36 cellular contexts compared by ENCODE assay signal in the genomic region with DNA sequence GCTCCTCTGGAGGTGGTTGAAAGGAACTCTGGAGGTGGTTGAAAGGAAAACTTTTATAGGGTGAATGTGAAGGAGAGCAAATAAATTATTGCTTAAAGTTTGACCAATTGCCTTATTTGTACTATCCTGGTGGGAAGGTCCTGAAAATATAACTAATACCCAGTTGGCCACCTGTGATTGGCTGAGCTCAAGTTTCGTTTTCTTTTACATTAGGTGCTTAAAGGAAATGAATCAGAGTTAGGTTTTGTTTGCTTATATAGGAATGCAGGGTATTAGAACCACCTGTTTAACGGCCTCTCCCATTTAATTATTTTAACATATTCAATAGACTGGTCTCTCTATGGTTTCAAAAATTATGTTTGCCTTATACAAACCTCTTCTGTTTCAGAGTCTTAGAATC.
"Had no signal": no experiment of that assay in that cellular context is flagged by ENCODE, and none has a peak within 500 bp of the region (broad histone marks: within the 10 kb centered on the region; RNA-seq: fewer than 3 reads in every experiment).

No MANE protein-coding gene starts in this region.

- H3K4me2 ChIP-seq: PC-9 had no signal

- H3K27ac Mint-ChIP-seq: activated B cell treated with CpG ODN at 0.5 μM for 24 hours; activated CD4-positive, alpha-beta memory T cell treated with anti-CD3 and anti-CD28 coated beads, Interleukin-2, amount 10 ng/mL, durations not matched to agents 7 days and 5 days; activated CD8-positive, alpha-beta memory T cell treated with anti-CD3 and anti-CD28 coated beads, Interleukin-2, amount 10 ng/mL, durations not matched to agents 7 days and 5 days; activated naive CD4-positive, alpha-beta T cell treated with anti-CD3 and anti-CD28 coated beads, Interleukin-2, amount 10 ng/mL, durations not matched to agents 7 days and 5 days; activated naive CD8-positive, alpha-beta T cell treated with anti-CD3 and anti-CD28 coated beads for 36 hours had no signal

- H3K27me3 Mint-ChIP-seq: activated B cell treated with CpG ODN at 0.5 μM for 24 hours; activated CD4-positive, alpha-beta memory T cell treated with anti-CD3 and anti-CD28 coated beads, Interleukin-2, amount 10 ng/mL, durations not matched to agents 7 days and 5 days; activated CD8-positive, alpha-beta memory T cell treated with anti-CD3 and anti-CD28 coated beads, Interleukin-2, amount 10 ng/mL, durations not matched to agents 7 days and 5 days; activated naive CD4-positive, alpha-beta T cell treated with anti-CD3 and anti-CD28 coated beads, Interleukin-2, amount 10 ng/mL, durations not matched to agents 7 days and 5 days; activated naive CD8-positive, alpha-beta T cell treated with anti-CD3 and anti-CD28 coated beads for 36 hours; central memory CD8-positive, alpha-beta T cell had no signal

- H3K36me3 Mint-ChIP-seq: activated CD8-positive, alpha-beta memory T cell treated with anti-CD3 and anti-CD28 coated beads, Interleukin-2, amount 10 ng/mL, durations not matched to agents 7 days and 5 days; activated naive CD4-positive, alpha-beta T cell treated with anti-CD3 and anti-CD28 coated beads, Interleukin-2, amount 10 ng/mL, durations not matched to agents 7 days and 5 days; activated naive CD8-positive, alpha-beta T cell treated with anti-CD3 and anti-CD28 coated beads for 36 hours had no signal

- H3K9me3 Mint-ChIP-seq: activated naive CD4-positive, alpha-beta T cell treated with anti-CD3 and anti-CD28 coated beads, Interleukin-2, amount 10 ng/mL, durations not matched to agents 7 days and 5 days; activated naive CD8-positive, alpha-beta T cell treated with anti-CD3 and anti-CD28 coated beads for 36 hours had no signal

- H3K4me1 Mint-ChIP-seq: activated B cell treated with CpG ODN at 0.5 μM for 24 hours; activated CD4-positive, alpha-beta memory T cell treated with anti-CD3 and anti-CD28 coated beads, Interleukin-2, amount 10 ng/mL, durations not matched to agents 7 days and 5 days; activated CD8-positive, alpha-beta memory T cell treated with anti-CD3 and anti-CD28 coated beads, Interleukin-2, amount 10 ng/mL, durations not matched to agents 7 days and 5 days; activated naive CD4-positive, alpha-beta T cell treated with anti-CD3 and anti-CD28 coated beads, Interleukin-2, amount 10 ng/mL, durations not matched to agents 7 days and 5 days; activated naive CD8-positive, alpha-beta T cell treated with anti-CD3 and anti-CD28 coated beads for 36 hours; central memory CD8-positive, alpha-beta T cell had no signal

- H3K4me1 ChIP-seq: colonic mucosa had no signal

- DNase-seq: activated B cell treated with CpG ODN at 0.5 μM for 24 hours; activated CD4-positive, alpha-beta memory T cell treated with anti-CD3 and anti-CD28 coated beads, Interleukin-2, amount 10 ng/mL, durations not matched to agents 7 days and 5 days; activated CD4-positive, alpha-beta T cell treated with anti-CD3 and anti-CD28 coated beads for 1 hour; activated CD4-positive, alpha-beta T cell treated with anti-CD3 and anti-CD28 coated beads for 48 hours; activated CD8-positive, alpha-beta memory T cell treated with anti-CD3 and anti-CD28 coated beads for 24 hours; activated CD8-positive, alpha-beta memory T cell treated with anti-CD3 and anti-CD28 coated beads, Interleukin-2, amount 10 ng/mL, durations not matched to agents 7 days and 5 days; activated CD8-positive, alpha-beta memory T cell treated with anti-CD3 and anti-CD28 coated beads, Interleukin-2, amount 50 U/mL, for 48 hours; activated effector memory CD4-positive, alpha-beta T cell treated with Interleukin-2 at 50 U/mL for 16 hours; activated naive CD4-positive, alpha-beta T cell treated with anti-CD3 and anti-CD28 coated beads, Interleukin-2, amount 10 ng/mL, durations not matched to agents 7 days and 5 days; activated naive CD8-positive, alpha-beta T cell treated with anti-CD3 and anti-CD28 coated beads for 36 hours; activated T-cell treated with anti-CD3 and anti-CD28 coated beads, Interleukin-2, amount 50 U/mL, for 48 hours; amniotic stem cell; aorta; brain microvascular endothelial cell; colonic mucosa; NCI-H1048; NCI-H1105 treated with DMSO at 0.1 percent for 48 hours; NCI-H1436; NCI-H1694; NCI-H1930; NCI-H2081 treated with DMSO at 0.1 percent for 48 hours; NCI-H226; NCI-H446 treated with DMSO at 0.1 percent for 48 hours; NCI-H524; NCI-H69; NCI-H82; NK-92 treated with Interleukin-12 subunit alpha and Interleukin-12 subunit beta, amount 100 ng/mL, for 24 hours; PC-9; SHP77; T-helper 1 cell; T-helper 2 cell; T-helper 9 cell had no signal

- H3K4me3 Mint-ChIP-seq: activated B cell treated with CpG ODN at 0.5 μM for 24 hours; activated CD4-positive, alpha-beta memory T cell treated with anti-CD3 and anti-CD28 coated beads, Interleukin-2, amount 10 ng/mL, durations not matched to agents 7 days and 5 days; activated CD8-positive, alpha-beta memory T cell treated with anti-CD3 and anti-CD28 coated beads, Interleukin-2, amount 10 ng/mL, durations not matched to agents 7 days and 5 days; activated naive CD4-positive, alpha-beta T cell treated with anti-CD3 and anti-CD28 coated beads, Interleukin-2, amount 10 ng/mL, durations not matched to agents 7 days and 5 days; activated naive CD8-positive, alpha-beta T cell treated with anti-CD3 and anti-CD28 coated beads for 36 hours; central memory CD8-positive, alpha-beta T cell had no signal

- H2AFZ ChIP-seq: PC-9 had no signal

- H3K27ac ChIP-seq: brain microvascular endothelial cell, cardiac muscle cell, colonic mucosa, PC-9, VCaP had no signal

- H3K9me3 ChIP-seq: colonic mucosa had no signal

- ATAC-seq: activated CD8-positive, alpha-beta memory T cell treated with anti-CD3 and anti-CD28 coated beads, Interleukin-2, amount 10 ng/mL, durations not matched to agents 7 days and 5 days; SK-N-SH treated with all-trans-retinoic acid at 6 μM for 48 hours had no signal

- H3K4me3 ChIP-seq: cardiac muscle cell, colonic mucosa, PC-9 had no signal

- H3K27me3 ChIP-seq: brain microvascular endothelial cell, cardiac muscle cell, colonic mucosa had no signal

- H3K36me3 ChIP-seq: brain microvascular endothelial cell, cardiac muscle cell, colonic mucosa had no signal
